In genomic region chr3:53658613-53659193, GRCh38 we compare ENCODE assay signal across 30 cellular contexts.
"Had no signal": no experiment of that assay in that cellular context is flagged by ENCODE, and none has a peak within 500 bp of the region (broad histone marks: within the 10 kb centered on the region; RNA-seq: fewer than 3 reads in every experiment).

No MANE protein-coding gene starts in this region.

- H3K27ac Mint-ChIP-seq: activated CD4-positive, alpha-beta memory T cell treated with anti-CD3 and anti-CD28 coated beads for 36 hours; activated CD4-positive, alpha-beta T cell treated with anti-CD3 and anti-CD28 coated beads, Interleukin-2, amount 10 ng/mL, durations not matched to agents 24 days and 14 days; activated naive CD4-positive, alpha-beta T cell treated with anti-CD3 and anti-CD28 coated beads for 36 hours; activated naive CD8-positive, alpha-beta T cell treated with anti-CD3 and anti-CD28 coated beads, Interleukin-2, amount 10 ng/mL, durations not matched to agents 7 days and 5 days; activated T-helper 1 cell treated with anti-CD3 and anti-CD28 coated beads, Interleukin-12 subunit alpha, Interleukin-12 subunit beta, Interleukin-2, Interleukin-4 antibody, amounts not matched to agents 30 ng/mL and 10 ng/mL and 1 ng/mL, durations not matched to agents 14 hours and 24 hours and 36 hours; dendritic cell treated with granulocyte-macrophage colony-stimulating factor and Interleukin-4, amounts not matched to agents 40 ng/mL and 50 ng/mL, for 4 days; endodermal cell; immature natural killer cell had no signal

- H3K4me3 Mint-ChIP-seq: activated CD4-positive, alpha-beta memory T cell treated with anti-CD3 and anti-CD28 coated beads for 36 hours; activated CD4-positive, alpha-beta T cell treated with anti-CD3 and anti-CD28 coated beads, Interleukin-2, amount 10 ng/mL, durations not matched to agents 24 days and 14 days; activated naive CD4-positive, alpha-beta T cell treated with anti-CD3 and anti-CD28 coated beads for 36 hours; activated naive CD8-positive, alpha-beta T cell treated with anti-CD3 and anti-CD28 coated beads, Interleukin-2, amount 10 ng/mL, durations not matched to agents 7 days and 5 days; activated T-helper 1 cell treated with anti-CD3 and anti-CD28 coated beads, Interleukin-12 subunit alpha, Interleukin-12 subunit beta, Interleukin-2, Interleukin-4 antibody, amounts not matched to agents 30 ng/mL and 10 ng/mL and 1 ng/mL, durations not matched to agents 14 hours and 24 hours and 36 hours; dendritic cell treated with granulocyte-macrophage colony-stimulating factor and Interleukin-4, amounts not matched to agents 40 ng/mL and 50 ng/mL, for 4 days; endodermal cell; immature natural killer cell; neural crest cell had no signal

- H3K4me1 Mint-ChIP-seq: activated CD4-positive, alpha-beta T cell treated with anti-CD3 and anti-CD28 coated beads, Interleukin-2, amount 10 ng/mL, durations not matched to agents 24 days and 14 days; activated naive CD8-positive, alpha-beta T cell treated with anti-CD3 and anti-CD28 coated beads, Interleukin-2, amount 10 ng/mL, durations not matched to agents 7 days and 5 days; endodermal cell; immature natural killer cell; naive B cell had no signal

- H3K36me3 Mint-ChIP-seq: activated naive CD8-positive, alpha-beta T cell treated with anti-CD3 and anti-CD28 coated beads, Interleukin-2, amount 10 ng/mL, durations not matched to agents 7 days and 5 days had no signal

- H3K9me3 ChIP-seq: ascending aorta, uterus had no signal

- H3K4me1 ChIP-seq: ascending aorta, parathyroid adenoma, uterus had no signal

- DNase-seq: activated CD4-positive, alpha-beta memory T cell treated with anti-CD3 and anti-CD28 coated beads for 36 hours; activated CD4-positive, alpha-beta T cell treated with anti-CD3 and anti-CD28 coated beads, Interleukin-2, amount 10 ng/mL, durations not matched to agents 24 days and 14 days; activated CD4-positive, CD25-positive, alpha-beta regulatory T cell treated with anti-CD3 and anti-CD28 coated beads, Interleukin-2, amount 50 U/mL, for 72 hours; activated CD8-positive, alpha-beta memory T cell treated with anti-CD3 and anti-CD28 coated beads, Interleukin-2, amount 50 U/mL, for 4 hours; activated effector memory CD4-positive, alpha-beta T cell treated with anti-CD3 and anti-CD28 coated beads, Interleukin-2, amount 50 U/mL, for 16 hours; activated naive CD4-positive, alpha-beta T cell treated with anti-CD3 and anti-CD28 coated beads for 36 hours; activated naive CD8-positive, alpha-beta T cell treated with anti-CD3 and anti-CD28 coated beads, Interleukin-2, amount 10 ng/mL, durations not matched to agents 7 days and 5 days; activated T-cell treated with anti-CD3 and anti-CD28 coated beads, Interleukin-2, amount 50 U/mL, for 1 hour; central memory CD4-positive, alpha-beta T cell; endodermal cell; foreskin fibroblast; head of caudate nucleus; hypothalamus; immature natural killer cell; naive B cell; occipital lobe; right cardiac atrium; spleen; stimulated activated naive CD4-positive, alpha-beta T cell treated with Interleukin-2 at 50 U/mL for 16 hours; T-helper 2 cell; uterus had no signal

- H3K4me3 ChIP-seq: ascending aorta, lung, spleen, tibial nerve, uterus had no signal

- H3K27me3 ChIP-seq: ascending aorta, tibial nerve, uterus had no signal

- H3K27ac ChIP-seq: ascending aorta, parathyroid adenoma, spleen, uterus had no signal

- ATAC-seq: esophagus mucosa, left lobe of liver, right cardiac atrium had no signal

- H3K36me3 ChIP-seq: ascending aorta, spleen, uterus had no signal
